Comparison of ENCODE assay signal across 10 cellular contexts in genomic region chr16:74521691-74522090, GRCh38.
DNase-seq lines count a peak whose midpoint lies in the region; ATAC-seq and TF ChIP-seq lines count a peak whose summit lies in the region.
"Had no signal": no experiment of that assay in that cellular context is flagged by ENCODE, and none has a peak within 500 bp of the region (broad histone marks: within the 10 kb centered on the region; RNA-seq: fewer than 3 reads in every experiment).

No MANE protein-coding gene starts in this region.

- TF ChIP-seq POLR2A in thyroid gland (IDR thresholded peaks at IDR 0.05): no peak

- no peaks in the 10 kb centered on the region for H3K27me3 ChIP-seq in tibial artery
- no peaks in the 10 kb centered on the region for H3K27me3 ChIP-seq in thyroid gland
- H3K27me3 ChIP-seq: upper lobe of left lung had no signal

- peaks cover 0 to 5% (median 0%) of the 10 kb centered on the region in 4 donors for H3K4me1 ChIP-seq in tibial artery
- H3K4me1 ChIP-seq in thyroid gland: no peaks in the 10 kb centered on the region

- H3K9me3 ChIP-seq in tibial artery: no peaks in the 10 kb centered on the region
- no peaks in the 10 kb centered on the region for H3K9me3 ChIP-seq in thyroid gland
- H3K9me3 ChIP-seq: upper lobe of left lung had no signal

- H3K36me3 ChIP-seq in tibial artery (peaks cover 0 to 12% (median 4%) of the 10 kb centered on the region in 3 donors), thyroid gland (no peaks in the 10 kb centered on the region)

- no peak overlapping the region for H3K4me3 ChIP-seq in tibial artery
- no peak overlapping the region for H3K4me3 ChIP-seq in thyroid gland (replicated peaks in 1 of 3)
- H3K4me3 ChIP-seq: upper lobe of left lung had no signal

- 64% methylated on average over 4 of the region's 4 CpGs for WGBS in thyroid gland, 2 donors

- no peak overlapping the region for H3K27ac ChIP-seq in tibial artery
- no peak overlapping the region for H3K27ac ChIP-seq in thyroid gland
- H3K27ac ChIP-seq: upper lobe of left lung had no signal

- ATAC-seq in Right ventricle myocardium inferior: peak; percentile 34
- no peak for ATAC-seq in GM19035 (IDR thresholded peaks at IDR 0.05; ENCODE audit: unreplicated experiment)

- intact Hi-C loops in Right ventricle myocardium inferior (cut with DNase I) (no loop called here), cardiac septum (cut with DNase I) (no loop called here), tibial artery (cut with DNase I; ENCODE audit: low total_unique reads) (no loop called here), thyroid gland (cut with DNase I) (no loop called here)

- TF ChIP-seq CTCF in tibial artery (IDR thresholded peaks at IDR 0.05) (no peak), thyroid gland (IDR thresholded peaks at IDR 0.05) (no peak)

- DNase-seq in Right ventricle myocardium inferior (ENCODE audit: missing footprints) (no peak), cardiac septum (ENCODE audit: low spot score) (no peak), brain pericyte (ENCODE audit: low read depth, low spot score) (peak; percentile 8), iris pigment epithelial cell (ENCODE audit: low read depth) (peak; percentile 54), tibial artery (no peak), thyroid gland (no peak), RKO (ENCODE audit: low spot score) (no peak)
- DNase-seq: stimulated activated CD4-positive, alpha-beta T cell treated with anti-CD3 and anti-CD28 coated beads, Interleukin-2, amount 100 ng/mL, for 48 hours; upper lobe of left lung had no signal

Comparison
In these comparisons a context has a peak if more than half of its experiments do, and no peak if none do; other contexts are left out.
1. DNase-seq: peak in brain pericyte (single experiment) and iris pigment epithelial cell (single experiment); none in Right ventricle myocardium inferior (single experiment), cardiac septum (single experiment), tibial artery (0 of 2), thyroid gland (0 of 2) and RKO (single experiment).